In genomic region chr1:224513787-224514209, GRCh38 we compare ENCODE assay signal across 8 cellular contexts.
DNase-seq lines count a peak whose midpoint lies in the region; ATAC-seq, FAIRE-seq and TF ChIP-seq lines count a peak whose summit lies in the region.

No MANE protein-coding gene starts in this region.

- no peak overlapping the region for H2AFZ ChIP-seq in HepG2 (ENCODE audit: low read length)

- H3K4me1 ChIP-seq in BE2C = peaks cover 22% of the 10 kb centered on the region
- H3K4me1 ChIP-seq in HepG2 (ENCODE audit: insufficient read depth, low read length) = peaks cover 36% of the 10 kb centered on the region

- intact Hi-C loops in HepG2 (cut with micrococcal nuclease; ENCODE audit: unreplicated experiment) = loop anchor here (1.0 kb wide), 3 partner anchors 128 to 409 kb away; no protein-coding TSS in a partner anchor

- H3K27me3 Mint-ChIP-seq in central memory CD8-positive, alpha-beta T cell = no peaks in the 10 kb centered on the region

- TF ChIP-seq CTCF in BE2C (IDR thresholded peaks at IDR 0.05; ENCODE audit: low read depth, low read length) (peak; percentile 97), HepG2 (CRISPR knock-in tag; IDR thresholded peaks at IDR 0.05) (peak; percentile 97)

- DNase-seq in BE2C = peak; percentile 90
- DNase-seq in NCI-H345 treated with DMSO at 0.1 percent for 48 hours (lab: John Stamatoyannopoulos, UW; ENCODE audit: unreplicated experiment) = peak; percentile 61
- DNase-seq in activated CD4-positive, alpha-beta T cell treated with anti-CD3 and anti-CD28 coated beads for 1 hour = peak; percentile 77
- DNase-seq in central memory CD8-positive, alpha-beta T cell (ENCODE audit: low spot score in 2 of 2) = peak; percentile 71 to 84
- DNase-seq in HepG2 (ENCODE audit: low spot score) = peak; percentile 54
- peak; percentile 71 to 80 (median 79) for DNase-seq in stimulated activated CD4-positive, alpha-beta T cell treated with anti-CD3 and anti-CD28 coated beads, TNF-alpha, amount 100 ng/mL, for 48 hours (ENCODE audit: low read depth in 3 of 3)

- no peak overlapping the region for H3K27ac ChIP-seq in HepG2 (ENCODE audit: extremely low read length, insufficient read depth, low read length)

- no peaks in the 10 kb centered on the region for H3K9me3 ChIP-seq in BE2C
- no peaks in the 10 kb centered on the region for H3K9me3 ChIP-seq in HepG2 (ENCODE audit: low read length)

- H3K27me3 ChIP-seq in BE2C = no peaks in the 10 kb centered on the region
- H3K27me3 ChIP-seq in HepG2 (ENCODE audit: control insufficient read depth in 1 of 2, insufficient read depth in 2 of 2, low read length in 2 of 2) = no peaks in the 10 kb centered on the region; a peak in 1 of 5 replicates

- 0% methylated on average over 5 of the region's 11 CpGs for WGBS in HepG2 (ENCODE audit: low lambda C conversion rate)

- TF ChIP-seq POLR2A in HepG2 (IDR thresholded peaks at IDR 0.05; ENCODE audit: insufficient read depth in 1 of 2, low read depth in 2 of 2, low read length in 2 of 2) = no peak

- no peak overlapping the region for H3K9ac ChIP-seq in HepG2 (ENCODE audit: insufficient read depth, low read depth, low read length)

- H3K36me3 ChIP-seq in BE2C = no peaks in the 10 kb centered on the region
- no peaks in the 10 kb centered on the region for H3K36me3 ChIP-seq in HepG2 (replicated peaks in 1 of 2; ENCODE audit: control insufficient read depth in 1 of 2, insufficient read depth in 2 of 2, low read length in 2 of 2)

- in situ Hi-C loops in HepG2 (cut with HindIII; ENCODE audit: extremely low pct_ligation_motif_present, low pct_unique_long_range_greater_than_20kb) = loop anchor here (5.0 to 10.0 kb wide), 3 partner anchors 129 to 411 kb away; partner anchors contain the start of gene DNAH14

- H3K9me3 Mint-ChIP-seq in central memory CD8-positive, alpha-beta T cell = no peaks in the 10 kb centered on the region

- H4K20me1 ChIP-seq in HepG2 (ENCODE audit: insufficient read depth, low read length) = no peaks in the 10 kb centered on the region

- H3K4me1 Mint-ChIP-seq in central memory CD8-positive, alpha-beta T cell = peaks cover 7% of the 10 kb centered on the region

- H3K4me3 ChIP-seq in BE2C (ENCODE audit: low read depth, low read length) (no peak overlapping the region), HepG2 (replicated peaks in 1 of 3; ENCODE audit: insufficient read depth in 1 of 3, low read depth in 2 of 3, low read length in 3 of 3) (0 out of 6 replicates have a peak overlapping the region, but pooled peaks of 1 of the 3 experiments have one; percentile 13)

- no TSS peak for BruUV-seq in HepG2 (replicated peaks; lab: Mats Ljungman, UMichigan)

- H3K4me3 Mint-ChIP-seq in central memory CD8-positive, alpha-beta T cell = no peak overlapping the region

- no peak for TF ChIP-seq EP300 in HepG2 (IDR thresholded peaks at IDR 0.05; ENCODE audit: low read depth in 2 of 2, low read length in 2 of 2)
- no peak for TF ChIP-seq EP300 in HepG2 (CRISPR knock-in tag; IDR thresholded peaks at IDR 0.05; ENCODE audit: borderline replicate concordance)

- CTCF ChIA-PET in HepG2 (lab: Yijun Ruan, JAX; ENCODE audit: low intra/inter-chr PET ratio, low total read pairs) = interaction anchor here (0.6 to 1.9 kb wide), 4 partner anchors 127 to 409 kb away, joined by 4 to 20 read pairs (median 6); no protein-coding TSS in a partner anchor

- peak overlapping the region; percentile 37 for H3K4me2 ChIP-seq in HepG2 (ENCODE audit: low read depth, low read length)

- TF ChIP-seq RAD21 in HepG2 (CRISPR knock-in tag; IDR thresholded peaks at IDR 0.05) = peak; percentile 83

- no peak overlapping the region for H3K27ac Mint-ChIP-seq in central memory CD8-positive, alpha-beta T cell (ENCODE audit: low read depth)

- FAIRE-seq in HepG2 (lab: Jason Lieb, UNC) = peak; percentile 87

- peak; percentile 98 for ATAC-seq in GM19035 (IDR thresholded peaks at IDR 0.05; ENCODE audit: unreplicated experiment)
- ATAC-seq in HG03159 (IDR thresholded peaks at IDR 0.05; ENCODE audit: unreplicated experiment) = peak; percentile 98
- ATAC-seq in central memory CD8-positive, alpha-beta T cell (replicated peaks; ENCODE audit: extremely low read depth, poor library complexity, severe bottlenecking) = peak; percentile 73
- peak; percentile 94 for ATAC-seq in HepG2

- POLR2A ChIA-PET in HepG2 (lab: Yijun Ruan, JAX) = no interaction called here

- H3K36me3 Mint-ChIP-seq in central memory CD8-positive, alpha-beta T cell (ENCODE audit: insufficient read depth) = peaks cover 4% of the 10 kb centered on the region

- no peaks in the 10 kb centered on the region for H3K79me2 ChIP-seq in HepG2 (ENCODE audit: insufficient read depth, low read length)

TF ChIP-seq in HepG2, 621 proteins besides CTCF, POLR2A, EP300 and RAD21 (continues in another document):
- TF ChIP-seq ZNF619 (CRISPR knock-in tag; IDR thresholded peaks at IDR 0.05) (0 out of 2 replicates have a peak, but pooled peaks have one; percentile 64), XRCC5 (optimal IDR thresholded peaks at IDR 0.05; ENCODE audit: low read length) (peak; percentile 80), FOXA3 (CRISPR knock-in tag; IDR thresholded peaks at IDR 0.05) (no peak), ZGPAT (CRISPR knock-in tag; IDR thresholded peaks at IDR 0.05) (peak; percentile 20; the same call in 1 of the 2 replicates), HNRNPLL (IDR thresholded peaks at IDR 0.05; ENCODE audit: low read depth, low read length, poor library complexity, severe bottlenecking) (peak; percentile 36), TBX2 (CRISPR knock-in tag; IDR thresholded peaks at IDR 0.05; ENCODE audit: borderline replicate concordance) (0 out of 2 replicates have a peak, but pooled peaks have one; percentile 22), PHF21A (CRISPR knock-in tag; IDR thresholded peaks at IDR 0.05) (0 out of 2 replicates have a peak, but pooled peaks have one; percentile 46), FOXO4 (CRISPR knock-in tag; conservative IDR thresholded peaks at IDR 0.05) (no peak), ZNF567 (CRISPR knock-in tag; IDR thresholded peaks at IDR 0.05; ENCODE audit: borderline replicate concordance) (no peak), PRMT3 (CRISPR knock-in tag; IDR thresholded peaks at IDR 0.05; ENCODE audit: borderline replicate concordance, low read depth) (no peak)
- TF ChIP-seq, protein P1, sequence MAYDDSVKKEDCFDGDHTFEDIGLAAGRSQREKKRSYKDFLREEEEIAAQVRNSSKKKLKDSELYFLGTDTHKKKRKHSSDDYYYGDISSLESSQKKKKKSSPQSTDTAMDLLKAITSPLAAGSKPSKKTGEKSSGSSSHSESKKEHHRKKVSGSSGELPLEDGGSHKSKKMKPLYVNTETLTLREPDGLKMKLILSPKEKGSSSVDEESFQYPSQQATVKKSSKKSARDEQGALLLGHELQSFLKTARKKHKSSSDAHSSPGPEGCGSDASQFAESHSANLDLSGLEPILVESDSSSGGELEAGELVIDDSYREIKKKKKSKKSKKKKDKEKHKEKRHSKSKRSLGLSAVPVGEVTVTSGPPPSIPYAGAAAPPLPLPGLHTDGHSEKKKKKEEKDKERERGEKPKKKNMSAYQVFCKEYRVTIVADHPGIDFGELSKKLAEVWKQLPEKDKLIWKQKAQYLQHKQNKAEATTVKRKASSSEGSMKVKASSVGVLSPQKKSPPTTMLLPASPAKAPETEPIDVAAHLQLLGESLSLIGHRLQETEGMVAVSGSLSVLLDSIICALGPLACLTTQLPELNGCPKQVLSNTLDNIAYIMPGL (CRISPR knock-in tag; IDR thresholded peaks at IDR 0.05; ENCODE audit: borderline replicate concordance in 1 of 2, low read depth in 1 of 2) = peak; percentile 45 to 58; a peak in 2 of 4 replicates
- TF ChIP-seq, protein P2, sequence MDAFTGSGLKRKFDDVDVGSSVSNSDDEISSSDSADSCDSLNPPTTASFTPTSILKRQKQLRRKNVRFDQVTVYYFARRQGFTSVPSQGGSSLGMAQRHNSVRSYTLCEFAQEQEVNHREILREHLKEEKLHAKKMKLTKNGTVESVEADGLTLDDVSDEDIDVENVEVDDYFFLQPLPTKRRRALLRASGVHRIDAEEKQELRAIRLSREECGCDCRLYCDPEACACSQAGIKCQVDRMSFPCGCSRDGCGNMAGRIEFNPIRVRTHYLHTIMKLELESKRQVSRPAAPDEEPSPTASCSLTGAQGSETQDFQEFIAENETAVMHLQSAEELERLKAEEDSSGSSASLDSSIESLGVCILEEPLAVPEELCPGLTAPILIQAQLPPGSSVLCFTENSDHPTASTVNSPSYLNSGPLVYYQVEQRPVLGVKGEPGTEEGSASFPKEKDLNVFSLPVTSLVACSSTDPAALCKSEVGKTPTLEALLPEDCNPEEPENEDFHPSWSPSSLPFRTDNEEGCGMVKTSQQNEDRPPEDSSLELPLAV (CRISPR knock-in tag; conservative IDR thresholded peaks at IDR 0.05; ENCODE audit: low read depth) = no peak
